ENCODE assay signal across 18 cellular contexts in the genomic region with DNA sequence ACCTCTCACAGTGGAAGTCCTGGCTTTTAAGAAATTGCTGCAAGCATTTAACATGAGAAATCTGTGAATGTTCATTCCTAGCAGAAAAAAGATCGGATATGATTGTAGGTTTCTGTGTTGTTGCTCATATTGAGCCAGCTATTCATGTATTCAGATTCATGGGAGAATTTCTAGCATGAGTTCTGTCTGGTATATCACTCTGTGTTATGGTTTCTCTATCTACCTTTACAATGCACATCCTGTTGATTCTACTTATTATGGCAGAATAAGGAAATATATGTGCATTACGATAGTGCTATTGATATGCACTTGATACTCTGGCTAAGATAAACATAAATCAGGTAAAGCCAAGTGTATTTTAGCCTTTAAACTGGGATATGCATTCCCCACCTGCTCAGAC.
A peak's percentile ranks its signal among the peaks of the same experiment; 100 is the strongest.
DNase-seq lines count a peak whose midpoint lies in the region; ATAC-seq and TF ChIP-seq lines count a peak whose summit lies in the region.
"Had no signal": no experiment of that assay in that cellular context is flagged by ENCODE, and none has a peak within 500 bp of the region (broad histone marks: within the 10 kb centered on the region; RNA-seq: fewer than 3 reads in every experiment).

No MANE protein-coding gene starts in this region.

- no peaks in the 10 kb centered on the region for H4K20me1 ChIP-seq in OCI-LY7 (ENCODE audit: insufficient read depth, low read length)

- peak; percentile 32 to 58 for ATAC-seq in CD4-positive, CD25-positive, alpha-beta regulatory T cell (ENCODE audit: low read depth in 2 of 2)
- peak; percentile 6 for ATAC-seq in GM18909 (IDR thresholded peaks at IDR 0.05; ENCODE audit: poor library complexity, unreplicated experiment)
- peak; percentile 60 for ATAC-seq in left colon
- ATAC-seq: foreskin keratinocyte, right cardiac atrium had no signal

- no peaks in the 10 kb centered on the region for H3K36me3 Mint-ChIP-seq in CD4-positive, CD25-positive, alpha-beta regulatory T cell
- H3K36me3 Mint-ChIP-seq: mesothelial cell of epicardium had no signal

- peak overlapping the region; percentile 84 for H3K4me3 ChIP-seq in CD4-positive, CD25-positive, alpha-beta regulatory T cell (ENCODE audit: low read depth, low read length)
- H3K4me3 ChIP-seq in OCI-LY7 (ENCODE audit: low read depth, low read length, poor library complexity, severe bottlenecking), result peak overlapping the region; percentile 52
- H3K4me3 ChIP-seq: vagina had no signal

- peak in 1 of 3 donors; percentile 29 for DNase-seq in CD4-positive, CD25-positive, alpha-beta regulatory T cell
- peak; percentile 18 for DNase-seq in OCI-LY7 (ENCODE audit: low spot score)
- no peak for DNase-seq in left colon
- no peak for DNase-seq in NOMO-1 (lab: John Stamatoyannopoulos, UW; ENCODE audit: unreplicated experiment in 2 of 2)
- DNase-seq in HUDEP-2 (lab: John Stamatoyannopoulos, UW; ENCODE audit: unreplicated experiment in 76 of 76), result no peak
- no peak for DNase-seq in NCI-H2081 treated with DMSO at 0.1 percent for 48 hours (lab: John Stamatoyannopoulos, UW)
- DNase-seq in AG08396 (ENCODE audit: low spot score), result no peak
- DNase-seq: activated CD4-positive, CD25-positive, alpha-beta regulatory T cell; activated naive CD4-positive, alpha-beta T cell treated with Interleukin-2 at 50 U/mL for 16 hours; foreskin keratinocyte; GF-D8; NCI-H187; NCI-H446 treated with DMSO at 0.1 percent for 48 hours; right cardiac atrium; SIG-M5 had no signal

- BruUV-seq in OCI-LY7 (replicated peaks; lab: Mats Ljungman, UMichigan), result no TSS peak

- intact Hi-C loops in OCI-LY7 (cut with micrococcal nuclease; ENCODE audit: unreplicated experiment), result loop anchor here (2.0 kb wide), 2 partner anchors 23 to 69 kb away; no protein-coding TSS in a partner anchor
- intact Hi-C loops in left colon (cut with DNase I, micrococcal nuclease), result no loop called here

- H3K9me3 Mint-ChIP-seq in CD4-positive, CD25-positive, alpha-beta regulatory T cell, result peaks cover 0 to 1% (median 0%) of the 10 kb centered on the region in 7 donors
- H3K9me3 Mint-ChIP-seq: mesothelial cell of epicardium had no signal

- H3K4me1 ChIP-seq in CD4-positive, CD25-positive, alpha-beta regulatory T cell (ENCODE audit: control insufficient read depth, insufficient read depth, low read length, poor library complexity, severe bottlenecking), result peaks cover 13% of the 10 kb centered on the region
- peaks cover 52% of the 10 kb centered on the region for H3K4me1 ChIP-seq in OCI-LY7 (ENCODE audit: insufficient read depth, low read length, poor library complexity, severe bottlenecking)
- H3K4me1 ChIP-seq: foreskin keratinocyte, vagina had no signal

- no peaks in the 10 kb centered on the region for H3K27me3 ChIP-seq in CD4-positive, CD25-positive, alpha-beta regulatory T cell (ENCODE audit: control insufficient read depth, insufficient read depth, low read length)
- H3K27me3 ChIP-seq: vagina had no signal

- POLR2A ChIA-PET in OCI-LY7 (lab: Charles Lee), result interaction anchor here (0.6 to 2.3 kb wide), 11 partner anchors 13 to 739 kb away, joined by 3 to 8 read pairs (median 3); no protein-coding TSS in a partner anchor

- no peak for TF ChIP-seq CTCF in OCI-LY7 (conservative IDR thresholded peaks at IDR 0.05; ENCODE audit: low read length)

- H3K27me3 Mint-ChIP-seq in CD4-positive, CD25-positive, alpha-beta regulatory T cell, result peaks cover 11% of the 10 kb centered on the region

- H3K79me2 ChIP-seq in OCI-LY7 (ENCODE audit: insufficient read depth, low read depth, low read length), result no peaks in the 10 kb centered on the region

- no peaks in the 10 kb centered on the region for H3K9me2 ChIP-seq in OCI-LY7 (ENCODE audit: insufficient read depth, low read length)

- H3K36me3 ChIP-seq in CD4-positive, CD25-positive, alpha-beta regulatory T cell (ENCODE audit: control insufficient read depth, insufficient read depth, low read length), result no peaks in the 10 kb centered on the region
- H3K36me3 ChIP-seq in OCI-LY7 (ENCODE audit: insufficient read depth, low read length), result no peaks in the 10 kb centered on the region
- H3K36me3 ChIP-seq: vagina had no signal

- H3K9me3 ChIP-seq in CD4-positive, CD25-positive, alpha-beta regulatory T cell (ENCODE audit: control insufficient read depth in 2 of 2, low read length in 2 of 2), result no peaks in the 10 kb centered on the region
- H3K9me3 ChIP-seq in OCI-LY7 (ENCODE audit: low read length), result no peaks in the 10 kb centered on the region
- H3K9me3 ChIP-seq: vagina had no signal

- H2AFZ ChIP-seq in OCI-LY7 (ENCODE audit: low read length), result peak overlapping the region; percentile 87

- H3K4me2 ChIP-seq in OCI-LY7 (ENCODE audit: low read length), result peak overlapping the region; percentile 67

- CTCF ChIA-PET in OCI-LY7 (lab: Charles Lee; ENCODE audit: unreplicated experiment), result no interaction called here

- peak overlapping the region; percentile 58 for H3K27ac ChIP-seq in CD4-positive, CD25-positive, alpha-beta regulatory T cell (ENCODE audit: insufficient read depth, low read length, poor library complexity, severe bottlenecking)
- H3K27ac ChIP-seq in OCI-LY7 (ENCODE audit: low read depth, low read length, poor library complexity, severe bottlenecking), result peak overlapping the region; percentile 79
- H3K27ac ChIP-seq: foreskin keratinocyte, vagina had no signal

- H3K27ac Mint-ChIP-seq in CD4-positive, CD25-positive, alpha-beta regulatory T cell, result peak overlapping the region; percentile 84 to 96 (median 92)
- H3K27ac Mint-ChIP-seq: mesothelial cell of epicardium had no signal

- peaks cover 18 to 26% (median 22%) of the 10 kb centered on the region in 4 donors for H3K4me1 Mint-ChIP-seq in CD4-positive, CD25-positive, alpha-beta regulatory T cell

- peak overlapping the region; percentile 79 to 91 (median 84) for H3K4me3 Mint-ChIP-seq in CD4-positive, CD25-positive, alpha-beta regulatory T cell
- H3K4me3 Mint-ChIP-seq: mesothelial cell of epicardium had no signal

Comparison
In these comparisons a context has a peak if more than half of its experiments do, and no peak if none do; other contexts are left out.
1. ATAC-seq: peak in every context shown above with its lines; median percentile 60 in left colon; 45 in CD4-positive, CD25-positive, alpha-beta regulatory T cell; 6 in GM18909.